ENCODE assay signal across 19 cellular contexts in genomic region chr1:3745071-3745470, GRCh38. TPM values are rescaled to one million over a fixed set of nuclear protein-coding genes. Genes with fewer than 3 reads are reported as not detected.
A peak's percentile ranks its signal among the peaks of the same experiment; 100 is the strongest.
DNase-seq lines count a peak whose midpoint lies in the region; ATAC-seq and TF ChIP-seq lines count a peak whose summit lies in the region.
"Had no signal": no experiment of that assay in that cellular context is flagged by ENCODE, and none has a peak within 500 bp of the region (broad histone marks: within the 10 kb centered on the region; RNA-seq: fewer than 3 reads in every experiment).

No MANE protein-coding gene starts in this region.

- H3K36me3 Mint-ChIP-seq in activated CD4-positive, alpha-beta T cell treated with anti-CD3 and anti-CD28 coated beads for 36 hours (ENCODE audit: low read depth): peaks cover 4% of the 10 kb centered on the region
- H3K36me3 Mint-ChIP-seq in GM23338 (ENCODE audit: low read depth): peaks cover 40% of the 10 kb centered on the region
- peaks cover 3% of the 10 kb centered on the region for H3K36me3 Mint-ChIP-seq in chondrocyte (ENCODE audit: low read depth)
- H3K36me3 Mint-ChIP-seq in neural progenitor cell: peaks cover 10% of the 10 kb centered on the region

- H3K27ac ChIP-seq in GM23338 (ENCODE audit: low read depth) (no peak overlapping the region), neural progenitor cell (no peak overlapping the region), lower lobe of right lung (no peak overlapping the region)
- H3K27ac ChIP-seq: 22Rv1, upper lobe of left lung had no signal

- H3F3A ChIP-seq in GM23338 (replicated peaks; ENCODE audit: low read depth) (0 out of 2 replicates have a peak, but pooled peaks cover 8% of the 10 kb centered on the region), neural progenitor cell (ENCODE audit: low read depth) (no peaks in the 10 kb centered on the region)

- no peak for DNase-seq in activated CD4-positive, alpha-beta T cell treated with anti-CD3 and anti-CD28 coated beads for 36 hours
- DNase-seq in activated CD4-positive, alpha-beta T cell treated with anti-CD3 and anti-CD28 coated beads for 1 hour: no peak
- DNase-seq in GM23338 (ENCODE audit: low spot score): no peak
- DNase-seq in chondrocyte (ENCODE audit: low spot score): peak; percentile 75
- DNase-seq in neural progenitor cell (ENCODE audit: low spot score): no peak
- DNase-seq in NCI-H446 (lab: John Stamatoyannopoulos, UW): no peak
- no peak for DNase-seq in lower lobe of right lung
- DNase-seq: dermis blood vessel endothelial cell, EL, NCI-H1092, NCI-H2107, NCI-H69, occipital lobe, upper lobe of left lung had no signal

- no peak overlapping the region for H3K9ac ChIP-seq in neural progenitor cell

- peak overlapping the region; percentile 89; the same call in 1 of the 2 replicates for H3K4me3 ChIP-seq in GM23338
- H3K4me3 ChIP-seq in neural progenitor cell: no peak overlapping the region
- no peak overlapping the region for H3K4me3 ChIP-seq in lower lobe of right lung
- H3K4me3 ChIP-seq: upper lobe of left lung had no signal

- ATAC-seq in activated CD4-positive, alpha-beta T cell treated with anti-CD3 and anti-CD28 coated beads for 36 hours: no peak
- no peak for ATAC-seq in GM23338
- no peak for ATAC-seq in lower lobe of right lung
- no peak for ATAC-seq in HG03280 (IDR thresholded peaks at IDR 0.05; ENCODE audit: unreplicated experiment)

- POLR2A ChIA-PET in activated CD4-positive, alpha-beta T cell treated with anti-CD3 and anti-CD28 coated beads for 36 hours (lab: Charles Lee): no interaction called here

- H3K79me2 ChIP-seq in GM23338 (replicated peaks; ENCODE audit: insufficient read depth): peaks cover 34% of the 10 kb centered on the region
- H3K79me2 ChIP-seq in neural progenitor cell (ENCODE audit: low read depth): peaks cover 17% of the 10 kb centered on the region

- H3K36me3 ChIP-seq in GM23338 (ENCODE audit: insufficient read depth) (no peaks in the 10 kb centered on the region), neural progenitor cell (no peaks in the 10 kb centered on the region), lower lobe of right lung (peaks cover 34% of the 10 kb centered on the region)

- peak overlapping the region; percentile 94; the same call in 1 of the 2 replicates for H3K4me2 ChIP-seq in GM23338
- H3K4me2 ChIP-seq in neural progenitor cell: peak overlapping the region; percentile 95

- H3K4me1 ChIP-seq in GM23338 (ENCODE audit: insufficient read depth) (peaks cover 13% of the 10 kb centered on the region; the same call in 1 of the 2 replicates), neural progenitor cell (peaks cover 11% of the 10 kb centered on the region), lower lobe of right lung (peaks cover 18% of the 10 kb centered on the region)

- H3K9me3 ChIP-seq in neural progenitor cell (ENCODE audit: low read depth) (no peaks in the 10 kb centered on the region), lower lobe of right lung (no peaks in the 10 kb centered on the region)
- H3K9me3 ChIP-seq: upper lobe of left lung had no signal

- TF ChIP-seq CTCF in GM23338 (conservative IDR thresholded peaks at IDR 0.05; ENCODE audit: low read depth in 2 of 2) (no peak), chondrocyte (IDR thresholded peaks at IDR 0.05) (no peak), neural progenitor cell (IDR thresholded peaks at IDR 0.05) (no peak), lower lobe of right lung (IDR thresholded peaks at IDR 0.05) (no peak)

- H2AFZ ChIP-seq in GM23338 (no peak overlapping the region), neural progenitor cell (replicated peaks) (no peak overlapping the region)

- no peaks in the 10 kb centered on the region for H3K27me3 Mint-ChIP-seq in activated CD4-positive, alpha-beta T cell treated with anti-CD3 and anti-CD28 coated beads for 36 hours
- H3K27me3 Mint-ChIP-seq in GM23338 (ENCODE audit: insufficient read depth, low read depth, poor library complexity) (peaks cover 17% of the 10 kb centered on the region), chondrocyte (ENCODE audit: low read depth) (no peaks in the 10 kb centered on the region), neural progenitor cell (ENCODE audit: insufficient read depth, low read depth) (peaks cover 6% of the 10 kb centered on the region)

- H3K27me3 ChIP-seq in GM23338 (ENCODE audit: insufficient read depth) (no peaks in the 10 kb centered on the region), neural progenitor cell (peaks cover 22% of the 10 kb centered on the region), lower lobe of right lung (ENCODE audit: low read depth) (no peaks in the 10 kb centered on the region)
- H3K27me3 ChIP-seq: upper lobe of left lung had no signal

- no peak overlapping the region for H3K27ac Mint-ChIP-seq in activated CD4-positive, alpha-beta T cell treated with anti-CD3 and anti-CD28 coated beads for 36 hours
- H3K27ac Mint-ChIP-seq in GM23338: no peak overlapping the region
- H3K27ac Mint-ChIP-seq in chondrocyte (ENCODE audit: unreplicated experiment): no peak overlapping the region
- no peak overlapping the region for H3K27ac Mint-ChIP-seq in neural progenitor cell

- H3K4me3 Mint-ChIP-seq in activated CD4-positive, alpha-beta T cell treated with anti-CD3 and anti-CD28 coated beads for 36 hours: peak overlapping the region; percentile 77
- H3K4me3 Mint-ChIP-seq in GM23338: peak overlapping the region; percentile 96
- H3K4me3 Mint-ChIP-seq in chondrocyte (ENCODE audit: unreplicated experiment): no peak overlapping the region
- peak overlapping the region; percentile 92 for H3K4me3 Mint-ChIP-seq in neural progenitor cell

- H3K4me1 Mint-ChIP-seq in activated CD4-positive, alpha-beta T cell treated with anti-CD3 and anti-CD28 coated beads for 36 hours: peaks cover 32% of the 10 kb centered on the region
- H3K4me1 Mint-ChIP-seq in GM23338: peaks cover 28% of the 10 kb centered on the region
- H3K4me1 Mint-ChIP-seq in chondrocyte (ENCODE audit: low read depth): peaks cover 28% of the 10 kb centered on the region
- peaks cover 16% of the 10 kb centered on the region for H3K4me1 Mint-ChIP-seq in neural progenitor cell

- H3K9me3 Mint-ChIP-seq in activated CD4-positive, alpha-beta T cell treated with anti-CD3 and anti-CD28 coated beads for 36 hours (ENCODE audit: low read depth): no peaks in the 10 kb centered on the region
- H3K9me3 Mint-ChIP-seq in GM23338 (no peaks in the 10 kb centered on the region), chondrocyte (ENCODE audit: low read depth) (no peaks in the 10 kb centered on the region), neural progenitor cell (no peaks in the 10 kb centered on the region)
- H3K9me3 Mint-ChIP-seq: CD14-positive monocyte had no signal

- no peaks in the 10 kb centered on the region for H3K9me2 ChIP-seq in GM23338 (ENCODE audit: insufficient read depth)

- intact Hi-C loops in activated CD4-positive, alpha-beta T cell treated with anti-CD3 and anti-CD28 coated beads for 36 hours (cut with DNase I, micrococcal nuclease): no loop called here
- intact Hi-C loops in lower lobe of right lung (cut with DNase I): no loop called here

- CTCF ChIA-PET in activated CD4-positive, alpha-beta T cell treated with anti-CD3 and anti-CD28 coated beads for 36 hours (lab: Charles Lee): interaction anchor here (1.3 kb wide), 1 partner anchor 18 kb away, joined by 3 read pairs; no protein-coding TSS in a partner anchor

- H4K20me1 ChIP-seq in GM23338 (replicated peaks; ENCODE audit: insufficient read depth) (peaks cover 12% of the 10 kb centered on the region), neural progenitor cell (ENCODE audit: low read depth) (peaks cover 36% of the 10 kb centered on the region)

RNA-seq across cellular contexts. Expression of gene CCDC27, which starts 7.2 kb away (rescaled TPM):
- total RNA-seq in activated CD4-positive, alpha-beta T cell treated with anti-CD3 and anti-CD28 coated beads for 36 hours: not detected
- total RNA-seq in GM23338 (2014; rRNA removed; shearing (Covaris generic)): 0.45 TPM in 1 of 2 replicates, not detected in the other
- polyA plus RNA-seq in GM23338 (2016; fragmentation: Nextera tagmentation; extraction: Ambion mirVana): 0.18 TPM in 1 of 2 replicates, not detected in the other
- total RNA-seq in chondrocyte (not detected in 3 replicates), neural progenitor cell (ENCODE audit: low replicate concordance) (not detected in 2 replicates), lower lobe of right lung (not detected)
- total RNA-seq: dermis blood vessel endothelial cell, occipital lobe, upper lobe of left lung had no signal
- polyA plus RNA-seq: CD14-positive monocyte, esophagus, keratinocyte had no signal

RNA-seq across cellular contexts. Expression of gene SMIM1, which starts 27.5 kb away (rescaled TPM):
- total RNA-seq in activated CD4-positive, alpha-beta T cell treated with anti-CD3 and anti-CD28 coated beads for 36 hours: 1 to 10 TPM; 3.0 to 4.2 TPM
- total RNA-seq in GM23338 (2014; rRNA removed; shearing (Covaris generic)): 3.2 TPM in 1 of 2 replicates, not detected in the other
- polyA plus RNA-seq in GM23338 (2016; fragmentation: Nextera tagmentation; extraction: Ambion mirVana): 7.2 and 12.0 TPM in 2 replicates
- total RNA-seq in chondrocyte: 0.72 to 1.00 TPM in 2 of 3 replicates, not detected in the other
- 9.1 TPM in 1 of 2 replicates, not detected in the other for total RNA-seq in neural progenitor cell (ENCODE audit: low replicate concordance)
- total RNA-seq in lower lobe of right lung: 8.5 TPM

RNA-seq across cellular contexts. Expression of gene LRRC47, which starts 51.2 kb away (rescaled TPM):
- 10 to 100 TPM; 34.8 to 38.7 TPM for total RNA-seq in activated CD4-positive, alpha-beta T cell treated with anti-CD3 and anti-CD28 coated beads for 36 hours
- total RNA-seq in GM23338 (2014; rRNA removed; shearing (Covaris generic)): 75.7 and 76.8 TPM in 2 replicates
- 15.8 and 17.2 TPM in 2 replicates for polyA plus RNA-seq in GM23338 (2016; fragmentation: Nextera tagmentation; extraction: Ambion mirVana)
- total RNA-seq in chondrocyte: 44.0 to 45.8 TPM (median 45.7 TPM) in 3 replicates
- 32.5 and 51.0 TPM in 2 replicates for total RNA-seq in neural progenitor cell (ENCODE audit: low replicate concordance)
- 34.4 TPM for total RNA-seq in lower lobe of right lung
